25 cellular contexts compared by ENCODE assay signal in the genomic region with DNA sequence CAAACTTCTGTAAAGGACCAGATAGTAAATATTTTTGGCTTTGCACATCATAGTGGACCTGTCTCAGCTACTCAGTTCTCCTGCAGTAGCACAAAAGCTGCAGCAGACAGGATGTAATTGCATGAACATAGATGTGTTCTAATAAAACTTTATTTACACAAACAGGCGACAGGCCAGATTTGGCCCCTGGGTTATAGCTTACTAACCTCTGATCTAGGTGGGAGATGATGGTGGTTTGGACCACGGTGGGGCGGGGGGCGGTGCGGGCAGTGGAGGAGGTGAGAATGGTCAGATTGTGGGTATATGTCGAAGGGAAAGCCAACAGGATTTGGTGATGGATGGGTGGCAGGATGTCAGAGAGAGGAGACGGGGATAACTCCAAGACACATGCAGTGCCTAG.
DNase-seq lines count a peak whose midpoint lies in the region; ATAC-seq, FAIRE-seq and TF ChIP-seq lines count a peak whose summit lies in the region.
"Had no signal": no experiment of that assay in that cellular context is flagged by ENCODE, and none has a peak within 500 bp of the region (broad histone marks: within the 10 kb centered on the region; RNA-seq: fewer than 3 reads in every experiment).

No MANE protein-coding gene starts in this region.

- no peak overlapping the region for H3K4me2 ChIP-seq in HepG2 (ENCODE audit: low read depth, low read length)
- no peak overlapping the region for H3K4me2 ChIP-seq in GM12878 (ENCODE audit: control insufficient read depth, insufficient read depth)
- H3K4me2 ChIP-seq: A549; BLaER1 treated with 17β-estradiol and CSF1 and Interleukin-3, amounts not matched to agents 10 nM and 100 nM had no signal

- H3K36me3 ChIP-seq in HepG2 (replicated peaks in 1 of 2; ENCODE audit: control insufficient read depth in 1 of 2, insufficient read depth in 2 of 2, low read length in 2 of 2) (no peaks in the 10 kb centered on the region), right lobe of liver (no peaks in the 10 kb centered on the region), GM12878 (ENCODE audit: control insufficient read depth in 2 of 2, insufficient read depth in 2 of 2, low read length in 1 of 2) (no peaks in the 10 kb centered on the region), bronchial epithelial cell (ENCODE audit: control insufficient read depth, insufficient read depth, low read length) (no peaks in the 10 kb centered on the region), sigmoid colon (no peaks in the 10 kb centered on the region)
- H3K36me3 ChIP-seq: BLaER1 treated with 17β-estradiol and CSF1 and Interleukin-3, amounts not matched to agents 10 nM and 100 nM had no signal

- DNase-seq in HepG2 (ENCODE audit: low spot score) (no peak), right lobe of liver (no peak), GM12878 (ENCODE audit: low read depth, low spot score) (no peak), bronchial epithelial cell (ENCODE audit: low read depth) (no peak), sigmoid colon (peak; percentile 36), left cardiac atrium (no peak)
- DNase-seq: AML-193; CD4-positive, alpha-beta T cell; CD8-positive, alpha-beta T cell; COR-L47; DMS 273 treated with DMSO at 0.1 percent for 48 hours; DMS153; DMS53; DMS79; DND-41; EL; GDM1 had no signal

- intact Hi-C loops in HepG2 (cut with micrococcal nuclease; ENCODE audit: unreplicated experiment), result no loop called here
- intact Hi-C loops in right lobe of liver (cut with DNase I), result no loop called here
- intact Hi-C loops in GM12878 (cut with micrococcal nuclease; ENCODE audit: unreplicated experiment), result no loop called here
- intact Hi-C loops in sigmoid colon (cut with DNase I), result no loop called here
- intact Hi-C loops in left cardiac atrium (cut with DNase I), result no loop called here

- BruUV-seq in HepG2 (replicated peaks; lab: Mats Ljungman, UMichigan) (no TSS peak), GM12878 (replicated peaks; lab: Mats Ljungman, UMichigan) (no TSS peak)

- TF ChIP-seq CTCF in HepG2 (CRISPR knock-in tag; IDR thresholded peaks at IDR 0.05), result no peak
- TF ChIP-seq CTCF in right lobe of liver (IDR thresholded peaks at IDR 0.05), result no peak
- TF ChIP-seq CTCF in GM12878 (IDR thresholded peaks at IDR 0.05 in 2 of 3, conservative IDR thresholded peaks at IDR 0.05 in 1 of 3; ENCODE audit: control insufficient read depth in 2 of 3, extremely low read depth in 1 of 3, insufficient read depth in 1 of 3, low read depth in 3 of 3, low read length in 3 of 3), result no peak
- TF ChIP-seq CTCF in bronchial epithelial cell (IDR thresholded peaks at IDR 0.05; ENCODE audit: insufficient read depth, low read length, severe bottlenecking), result no peak
- no peak for TF ChIP-seq CTCF in sigmoid colon (IDR thresholded peaks at IDR 0.05)

- no peaks in the 10 kb centered on the region for H4K20me1 ChIP-seq in HepG2 (ENCODE audit: insufficient read depth, low read length)
- no peaks in the 10 kb centered on the region for H4K20me1 ChIP-seq in GM12878 (ENCODE audit: control insufficient read depth, insufficient read depth)
- H4K20me1 ChIP-seq: BLaER1 treated with 17β-estradiol and CSF1 and Interleukin-3, amounts not matched to agents 10 nM and 100 nM had no signal

- H3K79me2 ChIP-seq in HepG2 (ENCODE audit: insufficient read depth, low read length), result no peaks in the 10 kb centered on the region
- no peaks in the 10 kb centered on the region for H3K79me2 ChIP-seq in GM12878 (ENCODE audit: control insufficient read depth, insufficient read depth, low read length)

- ATAC-seq in HepG2 (no peak), right lobe of liver (no peak), GM12878 (no peak), HG02588 (IDR thresholded peaks at IDR 0.05; ENCODE audit: unreplicated experiment) (no peak), left cardiac atrium (no peak), HG03342 (IDR thresholded peaks at IDR 0.05; ENCODE audit: unreplicated experiment) (no peak)
- ATAC-seq: A549; CD8-positive, alpha-beta T cell had no signal

- no peak overlapping the region for H3K4me3 ChIP-seq in HepG2 (replicated peaks in 1 of 3; ENCODE audit: insufficient read depth in 1 of 3, low read depth in 2 of 3, low read length in 3 of 3)
- H3K4me3 ChIP-seq in right lobe of liver, result no peak overlapping the region
- H3K4me3 ChIP-seq in GM12878, result no peak overlapping the region
- H3K4me3 ChIP-seq in bronchial epithelial cell (ENCODE audit: low read depth, low read length), result no peak overlapping the region
- H3K4me3 ChIP-seq in sigmoid colon, result no peak overlapping the region
- H3K4me3 ChIP-seq: A549; BLaER1 treated with 17β-estradiol and CSF1 and Interleukin-3, amounts not matched to agents 10 nM and 100 nM had no signal

- H3K9me3 ChIP-seq in HepG2 (ENCODE audit: low read length) (no peaks in the 10 kb centered on the region), right lobe of liver (no peaks in the 10 kb centered on the region), GM12878 (replicated peaks; ENCODE audit: control insufficient read depth, insufficient read depth, low read length) (no peaks in the 10 kb centered on the region; the same call in 2 of the 3 replicates), sigmoid colon (no peaks in the 10 kb centered on the region)
- H3K9me3 ChIP-seq: A549 had no signal

- no peak overlapping the region for H3K9ac ChIP-seq in HepG2 (ENCODE audit: insufficient read depth, low read depth, low read length)
- no peak overlapping the region for H3K9ac ChIP-seq in GM12878 (ENCODE audit: control insufficient read depth, insufficient read depth, low read length)
- H3K9ac ChIP-seq: BLaER1 treated with 17β-estradiol and CSF1 and Interleukin-3, amounts not matched to agents 10 nM and 100 nM had no signal

- TF ChIP-seq POLR2A in HepG2 (IDR thresholded peaks at IDR 0.05; ENCODE audit: insufficient read depth in 1 of 2, low read depth in 2 of 2, low read length in 2 of 2) (no peak), right lobe of liver (IDR thresholded peaks at IDR 0.05) (no peak), GM12878 (IDR thresholded peaks at IDR 0.05; ENCODE audit: low read depth, low read length) (no peak), sigmoid colon (IDR thresholded peaks at IDR 0.05) (no peak)

- H3K27ac ChIP-seq in HepG2 (ENCODE audit: extremely low read length, insufficient read depth, low read length) (no peak overlapping the region), right lobe of liver (no peak overlapping the region), GM12878 (ENCODE audit: control insufficient read depth, insufficient read depth) (no peak overlapping the region), sigmoid colon (no peak overlapping the region)
- H3K27ac ChIP-seq: 22Rv1; A549; BLaER1 treated with 17β-estradiol and CSF1 and Interleukin-3, amounts not matched to agents 10 nM and 100 nM; C4-2B had no signal

- RAD21 ChIA-PET in GM12878 (lab: Charles Lee; ENCODE audit: unreplicated experiment), result interaction anchor here (0.9 kb wide), 1 partner anchor 398 kb away, joined by 3 read pairs; no protein-coding TSS in a partner anchor

- in situ Hi-C loops in HepG2 (cut with HindIII; ENCODE audit: extremely low pct_ligation_motif_present, low pct_unique_long_range_greater_than_20kb), result no loop called here
- in situ Hi-C loops in GM12878 (cut with MboI), result no loop called here

- SMC1A ChIA-PET in GM12878 (lab: Charles Lee; ENCODE audit: uncharacterized antibody, unreplicated experiment), result no interaction called here

- no peak overlapping the region for H2AFZ ChIP-seq in HepG2 (ENCODE audit: low read length)
- H2AFZ ChIP-seq in GM12878 (ENCODE audit: control insufficient read depth, low read depth, low read length), result no peak overlapping the region

- POLR2A ChIA-PET in HepG2 (lab: Yijun Ruan, JAX) (no interaction called here), GM12878 (lab: Charles Lee) (no interaction called here)

- TF ChIP-seq EP300 in HepG2 (IDR thresholded peaks at IDR 0.05; ENCODE audit: low read depth in 2 of 2, low read length in 2 of 2) (no peak), HepG2 (CRISPR knock-in tag; IDR thresholded peaks at IDR 0.05; ENCODE audit: borderline replicate concordance) (no peak), GM12878 (IDR thresholded peaks at IDR 0.05; ENCODE audit: borderline replicate concordance in 1 of 2, control insufficient read depth in 1 of 2, low read depth in 2 of 2, low read length in 2 of 2) (no peak), sigmoid colon (IDR thresholded peaks at IDR 0.05) (no peak)

- TF ChIP-seq RAD21 in HepG2 (CRISPR knock-in tag; IDR thresholded peaks at IDR 0.05) (no peak), GM12878 (IDR thresholded peaks at IDR 0.05; ENCODE audit: insufficient read depth, low read depth, low read length) (no peak)

- CTCF ChIA-PET in HepG2 (lab: Yijun Ruan, JAX; ENCODE audit: low intra/inter-chr PET ratio, low total read pairs) (no interaction called here), GM12878 (lab: Yijun Ruan, JAX) (interaction anchor here (0.5 kb wide), 1 partner anchor 1933 kb away, joined by 3 read pairs; no protein-coding TSS in a partner anchor)

- 43% methylated on average over 7 of the region's 7 CpGs for WGBS in HepG2 (ENCODE audit: low lambda C conversion rate)
- WGBS in right lobe of liver (ENCODE audit: insufficient coverage, low coverage, low lambda C conversion rate, missing lambda C conversion rate), result 85% methylated on average over 7 of the region's 7 CpGs
- 83% methylated on average over 7 of the region's 7 CpGs for WGBS in GM12878 (ENCODE audit: insufficient coverage, insufficient replicate concordance, low lambda C conversion rate, missing lambda C conversion rate)
- WGBS in sigmoid colon, 2 donors, result 91 to 92% methylated on average over 7 of the region's 7 CpGs

- no peak for FAIRE-seq in HepG2 (lab: Jason Lieb, UNC)
- FAIRE-seq in GM12878 (lab: Jason Lieb, UNC), result no peak
- peak; percentile 68 for FAIRE-seq in bronchial epithelial cell (lab: Jason Lieb, UNC)
- FAIRE-seq: A549, GM12891, GM19239 had no signal

- H3K27me3 ChIP-seq in HepG2 (ENCODE audit: control insufficient read depth in 1 of 2, insufficient read depth in 2 of 2, low read length in 2 of 2) (peaks cover 2 to 5% of the 10 kb centered on the region in 2 experiments; a peak in 2 of 5 replicates), right lobe of liver (no peaks in the 10 kb centered on the region), GM12878 (replicated peaks in 1 of 2; ENCODE audit: control insufficient read depth in 2 of 2, insufficient read depth in 2 of 2, low read length in 1 of 2) (no peaks in the 10 kb centered on the region; a peak in 2 of 4 replicates), bronchial epithelial cell (ENCODE audit: control insufficient read depth, insufficient read depth, low read length) (no peaks in the 10 kb centered on the region), sigmoid colon (no peaks in the 10 kb centered on the region)
- H3K27me3 ChIP-seq: BLaER1 treated with 17β-estradiol and CSF1 and Interleukin-3, amounts not matched to agents 10 nM and 100 nM had no signal

- H3K4me1 ChIP-seq in HepG2 (ENCODE audit: insufficient read depth, low read length) (peaks cover 10% of the 10 kb centered on the region), right lobe of liver (no peaks in the 10 kb centered on the region), GM12878 (ENCODE audit: control insufficient read depth, insufficient read depth, low read length) (no peaks in the 10 kb centered on the region), sigmoid colon (no peaks in the 10 kb centered on the region)
- H3K4me1 ChIP-seq: BLaER1 treated with 17β-estradiol and CSF1 and Interleukin-3, amounts not matched to agents 10 nM and 100 nM had no signal

TF ChIP-seq in GM12878, 131 proteins besides CTCF, POLR2A, EP300 and RAD21 (continues in another document):
- no peak for TF ChIP-seq SMAD5 (IDR thresholded peaks at IDR 0.05; ENCODE audit: low read depth)

Comparison
In these comparisons a context has a peak if more than half of its experiments do, and no peak if none do; other contexts are left out.
1. Of the 75 proteins assayed by ChIP-seq in both HepG2 and GM12878: peak only in HepG2: none; only in GM12878: none; in both: ZBTB40; in neither: 74.